ENCODE assay signal across 8 cellular contexts in the genomic region with DNA sequence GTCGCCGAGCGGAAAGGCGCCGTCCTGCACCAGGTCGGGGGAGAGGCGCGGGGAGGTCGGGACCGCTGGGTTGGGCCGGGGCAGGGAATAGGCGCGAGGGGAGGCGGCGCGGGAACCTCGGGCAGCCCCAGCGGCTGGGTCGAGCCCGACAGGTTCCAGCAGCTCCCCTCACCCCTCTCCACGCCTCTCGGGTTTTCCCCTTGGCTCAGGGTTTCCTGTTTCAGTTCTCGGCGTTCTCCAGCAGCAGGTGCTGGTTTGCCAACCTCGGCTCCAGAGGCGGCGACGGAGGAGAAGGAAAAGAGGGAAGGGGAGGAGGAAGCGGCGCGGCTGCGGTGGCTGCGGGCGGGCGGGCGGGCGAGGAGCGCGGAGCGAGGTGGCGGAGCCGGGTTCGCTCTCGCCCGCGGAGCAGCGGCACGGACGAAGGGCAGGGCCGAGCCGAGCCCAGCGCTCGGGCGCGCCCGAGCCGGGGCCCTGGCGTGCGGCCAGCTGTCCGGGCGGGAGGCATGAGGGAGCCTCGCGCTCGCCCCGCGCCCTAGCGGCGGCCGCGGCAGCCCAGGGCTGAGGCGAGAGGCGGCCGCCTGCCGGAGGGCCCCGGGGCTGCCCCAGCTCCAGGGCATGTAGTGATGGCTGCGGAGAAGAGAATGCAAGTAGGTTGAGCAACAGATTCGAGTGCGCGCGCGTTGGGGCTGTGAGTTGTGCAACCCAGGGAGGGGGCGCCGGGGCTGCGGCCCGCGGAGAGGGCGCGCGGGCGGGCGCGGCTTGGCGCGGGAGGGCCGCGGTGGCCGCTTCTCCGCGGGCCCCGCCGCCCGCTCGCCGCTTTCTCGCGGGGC. TPM values are rescaled to one million over a fixed set of nuclear protein-coding genes. Genes with fewer than 3 reads are reported as not detected.
DNase-seq lines count a peak whose midpoint lies in the region; ATAC-seq and TF ChIP-seq lines count a peak whose summit lies in the region.

TSS of gene ZC3H12C (plus strand) at position 816 of the 830 bp plus-strand sequence. CDS start 20 bp downstream, outside the sequence.

- DNase-seq in CD4-positive, alpha-beta memory T cell, result no peak
- DNase-seq in NCI-H2227 treated with DMSO at 0.1 percent for 48 hours (lab: John Stamatoyannopoulos, UW), result peak; percentile 65
- DNase-seq in activated CD4-positive, alpha-beta T cell treated with anti-CD3 and anti-CD28 coated beads, Interleukin-2, amount 50 U/mL, for 24 hours (ENCODE audit: low read depth in 1 of 2, low spot score in 1 of 2), result peak; percentile 6 to 9
- DNase-seq in epithelial cell of prostate (ENCODE audit: low read depth, low spot score), result peak; percentile 68
- DNase-seq in mesothelial cell of epicardium (ENCODE audit: low spot score in 2 of 2, unreplicated experiment in 2 of 2), result peak; percentile 67 to 83

- H3K27me3 Mint-ChIP-seq in CD4-positive, alpha-beta memory T cell, result peaks cover 33 to 39% of the 10 kb centered on the region in 2 donors
- peaks cover 4% of the 10 kb centered on the region for H3K27me3 Mint-ChIP-seq in mesothelial cell of epicardium (ENCODE audit: low read depth)

- no peak for TF ChIP-seq CTCF in mesothelial cell of epicardium (IDR thresholded peaks at IDR 0.05; ENCODE audit: unreplicated experiment)

- ATAC-seq in GM19043 (IDR thresholded peaks at IDR 0.05; ENCODE audit: low read depth, unreplicated experiment) (peak; percentile 55), HG03139 (IDR thresholded peaks at IDR 0.05; ENCODE audit: unreplicated experiment) (peak; percentile 58)

- peaks cover 5 to 18% (median 11%) of the 10 kb centered on the region in 4 donors for H3K4me1 Mint-ChIP-seq in CD4-positive, alpha-beta memory T cell
- peaks cover 41% of the 10 kb centered on the region for H3K4me1 Mint-ChIP-seq in mesothelial cell of epicardium

- H3K4me1 ChIP-seq in CD4-positive, alpha-beta memory T cell (ENCODE audit: insufficient read depth, low read length), result peaks cover 8% of the 10 kb centered on the region
- H3K4me1 ChIP-seq in subcutaneous abdominal adipose tissue (ENCODE audit: control insufficient read depth in 5 of 5, insufficient read depth in 5 of 5, low read length in 5 of 5), result peaks cover 5 to 25% (median 14%) of the 10 kb centered on the region in 5 donors

- peak within 1 kb of the TSS; percentile 64 to 86 (median 81) for H3K4me3 Mint-ChIP-seq in CD4-positive, alpha-beta memory T cell
- peak within 1 kb of the TSS; percentile 85 for H3K4me3 Mint-ChIP-seq in mesothelial cell of epicardium

- H3K27me3 ChIP-seq in CD4-positive, alpha-beta memory T cell (ENCODE audit: insufficient read depth, low read length), result peaks cover 33% of the 10 kb centered on the region
- H3K27me3 ChIP-seq in subcutaneous abdominal adipose tissue (ENCODE audit: control insufficient read depth in 5 of 5, insufficient read depth in 4 of 5, low read length in 5 of 5), result no peaks in the 10 kb centered on the region

- CTCF ChIA-PET in CD4-positive, alpha-beta memory T cell (lab: Charles Lee; ENCODE audit: partially characterized antibody), result interaction anchor here (1.0 kb wide), 1 partner anchor 11 kb away, joined by 4 read pairs; no protein-coding TSS in a partner anchor

- intact Hi-C loops in CD4-positive, alpha-beta memory T cell (cut with micrococcal nuclease), result no loop called here

- H3K36me3 Mint-ChIP-seq in CD4-positive, alpha-beta memory T cell, result no peaks in the 10 kb centered on the region
- no peaks in the 10 kb centered on the region for H3K36me3 Mint-ChIP-seq in mesothelial cell of epicardium

- no peaks in the 10 kb centered on the region for H3K9me3 ChIP-seq in CD4-positive, alpha-beta memory T cell (ENCODE audit: control insufficient read depth in 1 of 2, low read length in 2 of 2)
- no peaks in the 10 kb centered on the region for H3K9me3 ChIP-seq in subcutaneous abdominal adipose tissue (ENCODE audit: control insufficient read depth in 5 of 5, low read length in 5 of 5)

- peaks cover 0 to 5% (median 0%) of the 10 kb centered on the region in 8 donors for H3K9me3 Mint-ChIP-seq in CD4-positive, alpha-beta memory T cell
- no peaks in the 10 kb centered on the region for H3K9me3 Mint-ChIP-seq in mesothelial cell of epicardium

- H3K4me3 ChIP-seq in CD4-positive, alpha-beta memory T cell (ENCODE audit: low read length in 2 of 2), result peak within 1 kb of the TSS in 1 of 2 donors; percentile 38
- peak within 1 kb of the TSS; percentile 74 to 84 (median 80) for H3K4me3 ChIP-seq in subcutaneous abdominal adipose tissue (ENCODE audit: low read depth in 1 of 5, low read length in 5 of 5)

- POLR2A ChIA-PET in CD4-positive, alpha-beta memory T cell (lab: Charles Lee; ENCODE audit: partially characterized antibody), result no interaction called here

- no peak within 1 kb of the TSS for H3K27ac Mint-ChIP-seq in CD4-positive, alpha-beta memory T cell
- peak within 1 kb of the TSS; percentile 94 for H3K27ac Mint-ChIP-seq in mesothelial cell of epicardium

- H3K9ac ChIP-seq in subcutaneous abdominal adipose tissue (ENCODE audit: low read length in 5 of 5), result peak within 1 kb of the TSS; percentile 74 to 88 (median 79)

- H3K27ac ChIP-seq in CD4-positive, alpha-beta memory T cell (ENCODE audit: low read depth, low read length), result no peak within 1 kb of the TSS
- peak within 1 kb of the TSS; percentile 76 for H3K27ac ChIP-seq in epithelial cell of prostate
- H3K27ac ChIP-seq in subcutaneous abdominal adipose tissue (ENCODE audit: low read depth, low read length), result peak within 1 kb of the TSS; percentile 87

- H3K36me3 ChIP-seq in CD4-positive, alpha-beta memory T cell (ENCODE audit: insufficient read depth, low read length), result no peaks in the 10 kb centered on the region
- no peaks in the 10 kb centered on the region for H3K36me3 ChIP-seq in subcutaneous abdominal adipose tissue (ENCODE audit: control insufficient read depth in 5 of 5, insufficient read depth in 5 of 5, low read length in 5 of 5)

RNA-seq across cellular contexts. Expression of gene ZC3H12C, which starts in this region (rescaled TPM):
- under 1 TPM; 0.17 TPM for total RNA-seq in CD4-positive, alpha-beta memory T cell
- polyA plus RNA-seq in CD4-positive, alpha-beta memory T cell, result not detected
- total RNA-seq in mesothelial cell of epicardium, result 16.7 to 17.0 TPM (median 17.0 TPM) in 3 replicates

Comparison
In these comparisons a context has a peak if more than half of its experiments do, and no peak if none do; other contexts are left out.
1. RNA of gene ZC3H12C (total RNA-seq): 16.7 to 17.0 TPM in mesothelial cell of epicardium; 0.17 TPM in CD4-positive, alpha-beta memory T cell; every median in the first group is over 10 times any median in the second.
2. DNase-seq: peak in NCI-H2227 treated with DMSO at 0.1 percent for 48 hours (single experiment), activated CD4-positive, alpha-beta T cell treated with anti-CD3 and anti-CD28 coated beads, Interleukin-2, amount 50 U/mL, for 24 hours (2 of 2), epithelial cell of prostate (single experiment) and mesothelial cell of epicardium (2 of 2); none in CD4-positive, alpha-beta memory T cell (0 of 5).